11 cellular contexts compared by ENCODE assay signal in the genomic region with DNA sequence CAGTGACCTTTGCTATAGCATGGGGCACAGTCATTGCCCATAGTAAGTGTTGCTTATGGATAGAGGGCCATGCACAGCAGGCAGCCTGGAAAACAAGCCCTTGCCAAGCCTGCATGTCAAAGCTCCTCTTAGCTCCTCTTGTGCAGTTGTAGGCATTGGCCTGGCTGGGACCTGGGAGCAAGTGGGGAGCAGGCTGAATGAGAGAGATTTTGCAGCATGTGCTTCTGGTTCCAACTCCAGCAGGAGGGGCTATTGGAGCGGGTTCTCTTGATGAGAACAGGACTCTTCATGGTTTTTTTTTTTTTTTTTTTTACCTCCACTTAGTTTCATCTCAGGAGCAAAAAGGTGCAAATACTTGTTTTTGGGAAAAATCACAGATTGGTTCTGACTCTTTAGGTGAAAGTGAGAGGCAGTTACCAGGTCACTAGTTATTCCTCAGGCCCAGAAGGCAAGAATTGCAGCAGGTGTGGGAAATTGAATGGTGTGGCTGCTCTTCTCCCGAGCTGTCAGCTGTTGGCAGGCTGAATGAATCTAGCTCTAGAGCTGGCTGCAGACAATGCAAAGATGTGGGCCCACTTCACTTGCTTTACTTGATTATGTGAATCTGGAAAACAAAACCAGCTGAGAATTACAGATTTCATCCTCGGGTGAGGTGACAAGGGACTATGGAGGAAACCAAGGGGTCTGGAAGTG.
A peak's percentile ranks its signal among the peaks of the same experiment; 100 is the strongest.
DNase-seq lines count a peak whose midpoint lies in the region; ATAC-seq, FAIRE-seq and TF ChIP-seq lines count a peak whose summit lies in the region.
"Had no signal": no experiment of that assay in that cellular context is flagged by ENCODE, and none has a peak within 500 bp of the region (broad histone marks: within the 10 kb centered on the region; RNA-seq: fewer than 3 reads in every experiment).

No MANE protein-coding gene starts in this region.

- H4K20me1 ChIP-seq in PC-9 (ENCODE audit: insufficient read depth): peaks cover 44% of the 10 kb centered on the region

- intact Hi-C loops in PC-9 (cut with micrococcal nuclease; ENCODE audit: unreplicated experiment) (no loop called here), ovary (cut with DNase I) (no loop called here), kidney (cut with DNase I) (no loop called here)

- H3K27me3 ChIP-seq in PC-9 (ENCODE audit: insufficient read depth, low read depth) (no peaks in the 10 kb centered on the region), ovary (no peaks in the 10 kb centered on the region)

- H3K4me1 ChIP-seq in PC-9 (replicated peaks; ENCODE audit: insufficient read depth): peaks cover 17% of the 10 kb centered on the region
- peaks cover 24% of the 10 kb centered on the region for H3K4me1 ChIP-seq in ovary (ENCODE audit: insufficient read depth)
- H3K4me1 ChIP-seq in kidney (ENCODE audit: control insufficient read depth in 1 of 2, insufficient read depth in 1 of 2, low read depth in 1 of 2, low read length in 2 of 2): peaks cover 4 to 5% of the 10 kb centered on the region in 2 donors

- TF ChIP-seq CTCF in PC-9 (conservative IDR thresholded peaks at IDR 0.05) (no peak), ovary (IDR thresholded peaks at IDR 0.05) (no peak), kidney (IDR thresholded peaks at IDR 0.05; ENCODE audit: borderline replicate concordance, extremely low read depth, insufficient read depth) (no peak)

- POLR2A ChIA-PET in PC-9 (lab: Charles Lee; ENCODE audit: unreplicated experiment): no interaction called here

- TF ChIP-seq POLR2A in ovary (IDR thresholded peaks at IDR 0.05): no peak

- no peak overlapping the region for H3K9ac ChIP-seq in kidney (ENCODE audit: low read length in 2 of 2)

- peaks cover 99% of the 10 kb centered on the region for H3K79me2 ChIP-seq in PC-9 (ENCODE audit: low read depth)

- H3F3A ChIP-seq in PC-9 (ENCODE audit: insufficient read depth, low read depth): peaks cover 43% of the 10 kb centered on the region

- H3K9me2 ChIP-seq in PC-9 (ENCODE audit: insufficient read depth): no peaks in the 10 kb centered on the region

- H3K27ac ChIP-seq in PC-9 (no peak overlapping the region), ovary (no peak overlapping the region), kidney (ENCODE audit: low read depth in 2 of 2, low read length in 2 of 2) (no peak overlapping the region)

- H3K9me3 ChIP-seq in PC-9 (ENCODE audit: insufficient read depth, low read depth) (no peaks in the 10 kb centered on the region), ovary (no peaks in the 10 kb centered on the region), kidney (ENCODE audit: control insufficient read depth in 1 of 2, low read length in 2 of 2) (no peaks in the 10 kb centered on the region)

- DNase-seq in ELF-1 (ENCODE audit: low read depth, low spot score) (peak; percentile 66), PC-9 (no peak), globus pallidus (ENCODE audit: low spot score) (peak; percentile 78), ovary (peak; percentile 35 to 51 (median 46)), NCI-H187 (lab: John Stamatoyannopoulos, UW) (no peak), kidney (no peak)
- no peak for DNase-seq in activated effector memory CD4-positive, alpha-beta T cell treated with anti-CD3 and anti-CD28 coated beads, Interleukin-2, amount 50 U/mL, for 16 hours
- DNase-seq: activated naive CD4-positive, alpha-beta T cell treated with anti-CD3 and anti-CD28 coated beads, Interleukin-2, amount 50 U/mL, for 16 hours; NCI-H2171; stimulated activated CD8-positive, alpha-beta memory T cell treated with anti-CD3 and anti-CD28 coated beads, Interleukin-4, amount 100 ng/mL, for 48 hours had no signal

- no peak overlapping the region for H3K4me2 ChIP-seq in PC-9

- ATAC-seq in HG03520 (IDR thresholded peaks at IDR 0.05; ENCODE audit: unreplicated experiment): no peak

- H3K4me3 ChIP-seq in PC-9: no peak overlapping the region
- H3K4me3 ChIP-seq in ovary: no peak overlapping the region
- no peak overlapping the region for H3K4me3 ChIP-seq in kidney (ENCODE audit: low read length in 2 of 2)

- CTCF ChIA-PET in PC-9 (lab: Charles Lee): no interaction called here

- H3K36me3 ChIP-seq in PC-9 (ENCODE audit: low read depth) (peaks cover 23% of the 10 kb centered on the region), ovary (no peaks in the 10 kb centered on the region), kidney (ENCODE audit: control insufficient read depth in 1 of 2, insufficient read depth in 2 of 2, low read length in 2 of 2) (no peaks in the 10 kb centered on the region)

- TF ChIP-seq EP300 in ovary (IDR thresholded peaks at IDR 0.05): no peak

- FAIRE-seq in kidney (lab: Jason Lieb, UNC): no peak

- no peak overlapping the region for H2AFZ ChIP-seq in PC-9

- WGBS in ovary, 3 donors: 53 to 64% (median 55%) methylated on average over 3 of the region's 3 CpGs

- TSS peak; percentile 10 for BruUV-seq in PC-9 (replicated peaks; lab: Mats Ljungman, UMichigan)

Comparison
In these comparisons a context has a peak if more than half of its experiments do, and no peak if none do; other contexts are left out.
1. DNase-seq: peak in ELF-1 (single experiment), globus pallidus (single experiment) and ovary (5 of 5); none in PC-9 (0 of 2), activated effector memory CD4-positive, alpha-beta T cell treated with anti-CD3 and anti-CD28 coated beads, Interleukin-2, amount 50 U/mL, for 16 hours (single experiment), NCI-H187 (0 of 2) and kidney (single experiment).